ENCODE assay signal across 23 cellular contexts in genomic region chr2:14342313-14342712, GRCh38.
DNase-seq lines count a peak whose midpoint lies in the region; ATAC-seq, FAIRE-seq and TF ChIP-seq lines count a peak whose summit lies in the region.
"Had no signal": no experiment of that assay in that cellular context is flagged by ENCODE, and none has a peak within 500 bp of the region (broad histone marks: within the 10 kb centered on the region; RNA-seq: fewer than 3 reads in every experiment).

No MANE protein-coding gene starts in this region.

- H3K4me2 ChIP-seq in H1 (ENCODE audit: insufficient read depth in 1 of 2, low read depth in 2 of 2, low read length in 2 of 2) (no peak overlapping the region), neuronal stem cell (ENCODE audit: insufficient read depth, low read length, poor library complexity, severe bottlenecking) (no peak overlapping the region)
- H3K4me2 ChIP-seq: BLaER1, GM23338 had no signal

- no peak overlapping the region for H3K4me3 ChIP-seq in H1 (ENCODE audit: extremely low read depth in 1 of 4, insufficient read depth in 2 of 4, low read depth in 3 of 4, low read length in 4 of 4)
- H3K4me3 ChIP-seq in neuronal stem cell (ENCODE audit: low read length in 2 of 2), result peak overlapping the region in 1 of 2 donors; percentile 68
- H3K4me3 ChIP-seq in upper lobe of right lung, result no peak overlapping the region
- H3K4me3 ChIP-seq: BLaER1, GM23338, HAP-1 had no signal

- H3K27me3 Mint-ChIP-seq in immature natural killer cell (ENCODE audit: low read depth in 3 of 3), result peaks cover 0 to 6% (median 0%) of the 10 kb centered on the region in 3 donors
- H3K27me3 Mint-ChIP-seq: B cell; CD4-positive, alpha-beta T cell; CD8-positive, alpha-beta memory T cell had no signal

- H3K79me2 ChIP-seq in H1 (ENCODE audit: control insufficient read depth in 1 of 2, insufficient read depth in 2 of 2, low read length in 2 of 2), result no peaks in the 10 kb centered on the region

- H3K23me2 ChIP-seq in H1 (ENCODE audit: low read depth, low read length), result no peaks in the 10 kb centered on the region; the same call in 1 of the 2 replicates

- no peaks in the 10 kb centered on the region for H3K79me1 ChIP-seq in H1 (ENCODE audit: low read depth, low read length)
- H3K79me1 ChIP-seq in neuronal stem cell (ENCODE audit: low read depth, low read length), result no peaks in the 10 kb centered on the region

- no peaks in the 10 kb centered on the region for H3K36me3 Mint-ChIP-seq in immature natural killer cell
- H3K36me3 Mint-ChIP-seq: CD14-positive monocyte; CD8-positive, alpha-beta memory T cell had no signal

- no peak overlapping the region for H3K9ac ChIP-seq in H1 (replicated peaks in 1 of 4; ENCODE audit: extremely low read depth in 1 of 4, low read depth in 3 of 4, low read length in 3 of 4)
- H3K9ac ChIP-seq in neuronal stem cell (ENCODE audit: low read depth, low read length, poor library complexity), result no peak overlapping the region
- H3K9ac ChIP-seq: BLaER1 had no signal

- H3K9me3 Mint-ChIP-seq in immature natural killer cell, result peaks cover 0 to 23% (median 14%) of the 10 kb centered on the region in 6 donors
- H3K9me3 Mint-ChIP-seq: HFFc6 had no signal

- H4K8ac ChIP-seq in H1 (ENCODE audit: extremely low read depth, insufficient read depth, low read length) (no peak overlapping the region; the same call in 1 of the 2 replicates), neuronal stem cell (ENCODE audit: low read depth, low read length) (no peak overlapping the region)

- H3K27me3 ChIP-seq in H1 (replicated peaks in 1 of 4; ENCODE audit: control insufficient read depth in 3 of 4, extremely low read depth in 1 of 4, insufficient read depth in 3 of 4, low read length in 3 of 4), result no peaks in the 10 kb centered on the region
- no peaks in the 10 kb centered on the region for H3K27me3 ChIP-seq in neuronal stem cell (ENCODE audit: control insufficient read depth in 3 of 3, insufficient read depth in 3 of 3, low read depth in 1 of 3, low read length in 3 of 3)
- no peaks in the 10 kb centered on the region for H3K27me3 ChIP-seq in upper lobe of right lung
- H3K27me3 ChIP-seq: BLaER1 had no signal

- H4K91ac ChIP-seq in H1 (replicated peaks; ENCODE audit: insufficient read length, low read length) (no peak overlapping the region), neuronal stem cell (ENCODE audit: low read depth, low read length, poor library complexity) (no peak overlapping the region)

- no peak overlapping the region for H3K27ac ChIP-seq in H1 (ENCODE audit: low read depth, low read length)
- H3K27ac ChIP-seq in neuronal stem cell (replicated peaks; ENCODE audit: low read length), result no peak overlapping the region
- no peak overlapping the region for H3K27ac ChIP-seq in upper lobe of right lung
- H3K27ac ChIP-seq: 22Rv1, BLaER1 had no signal

- no peak overlapping the region for H2BK5ac ChIP-seq in H1 (ENCODE audit: low read depth, low read length)
- H2BK5ac ChIP-seq in neuronal stem cell (ENCODE audit: low read length), result no peak overlapping the region

- intact Hi-C loops in upper lobe of right lung (cut with DNase I), result no loop called here

- no peak for TF ChIP-seq RAD21 in H1 (IDR thresholded peaks at IDR 0.05 in 1 of 2, conservative IDR thresholded peaks at IDR 0.05 in 1 of 2; ENCODE audit: low read depth in 2 of 2, low read length in 2 of 2)

- H2BK12ac ChIP-seq in H1 (ENCODE audit: low read depth, low read length), result no peak overlapping the region
- no peak overlapping the region for H2BK12ac ChIP-seq in neuronal stem cell (ENCODE audit: low read length)

- H3K4me1 ChIP-seq in H1 (replicated peaks in 1 of 4; ENCODE audit: control insufficient read depth in 3 of 4, insufficient read depth in 4 of 4, low read length in 3 of 4) (no peaks in the 10 kb centered on the region), neuronal stem cell (ENCODE audit: control insufficient read depth in 2 of 2, insufficient read depth in 1 of 2, low read depth in 1 of 2, low read length in 2 of 2) (no peaks in the 10 kb centered on the region), upper lobe of right lung (no peaks in the 10 kb centered on the region)
- H3K4me1 ChIP-seq: BLaER1, HAP-1 had no signal

- H3K36me3 ChIP-seq in H1 (ENCODE audit: control insufficient read depth in 2 of 4, insufficient read depth in 4 of 4, low read length in 3 of 4), result no peaks in the 10 kb centered on the region
- H3K36me3 ChIP-seq in neuronal stem cell (replicated peaks in 1 of 2; ENCODE audit: control insufficient read depth in 2 of 2, insufficient read depth in 2 of 2, low read length in 2 of 2), result no peaks in the 10 kb centered on the region
- no peaks in the 10 kb centered on the region for H3K36me3 ChIP-seq in upper lobe of right lung
- H3K36me3 ChIP-seq: BLaER1, HAP-1 had no signal

- H3K9me3 ChIP-seq in H1 (ENCODE audit: insufficient read depth in 2 of 2, low read depth in 1 of 2, low read length in 1 of 2) (no peaks in the 10 kb centered on the region; a peak in 1 of 4 replicates), neuronal stem cell (replicated peaks in 1 of 2; ENCODE audit: control insufficient read depth in 2 of 2, insufficient read depth in 1 of 2, low read depth in 1 of 2, low read length in 2 of 2) (no peaks in the 10 kb centered on the region), upper lobe of right lung (peaks cover 3% of the 10 kb centered on the region)
- H3K9me3 ChIP-seq: BLaER1, HAP-1 had no signal

- no peak overlapping the region for H2AK5ac ChIP-seq in H1 (ENCODE audit: low read depth, low read length)
- H2AK5ac ChIP-seq in neuronal stem cell (ENCODE audit: low read depth, low read length), result no peak overlapping the region

- WGBS in H1 (ENCODE audit: extremely low coverage in 1 of 2, insufficient coverage in 1 of 2, insufficient read length in 1 of 2, insufficient replicate concordance in 2 of 2, low coverage in 1 of 2, low lambda C conversion rate in 2 of 2, missing lambda C conversion rate in 1 of 2), 2 experiments, result 98% methylated on average over 3 of the region's 3 CpGs; no CpG with 5 or more reads in 1 of the 2 experiments
- no CpG with 5 or more reads among the region's 3 CpGs for WGBS in neuronal stem cell (ENCODE audit: extremely low coverage in 2 of 2, insufficient read length in 2 of 2, insufficient replicate concordance in 1 of 2), 2 donors

- POLR2A ChIA-PET in H1 (lab: Charles Lee; ENCODE audit: partially characterized antibody), result no interaction called here

- H3K14ac ChIP-seq in H1 (ENCODE audit: insufficient read length), result peak overlapping the region; percentile 77
- no peak overlapping the region for H3K14ac ChIP-seq in neuronal stem cell (ENCODE audit: low read length)

- H2BK20ac ChIP-seq in H1 (ENCODE audit: low read length), result no peak overlapping the region

- H2AFZ ChIP-seq in H1 (ENCODE audit: low read length) (no peak overlapping the region; the same call in 1 of the 2 replicates), neuronal stem cell (ENCODE audit: low read length) (no peak overlapping the region)
- H2AFZ ChIP-seq: GM23338 had no signal

- CTCF ChIA-PET in H1 (lab: Charles Lee; ENCODE audit: partially characterized antibody), result no interaction called here

- no peak overlapping the region for H3K23ac ChIP-seq in H1 (ENCODE audit: insufficient read length)
- H3K23ac ChIP-seq in neuronal stem cell (ENCODE audit: low read depth, low read length, poor library complexity), result no peak overlapping the region

- no peaks in the 10 kb centered on the region for H3K4me1 Mint-ChIP-seq in immature natural killer cell
- H3K4me1 Mint-ChIP-seq: B cell; CD14-positive monocyte; CD8-positive, alpha-beta memory T cell; GM23338 had no signal

- H2BK15ac ChIP-seq in H1 (ENCODE audit: low read length) (no peak overlapping the region), neuronal stem cell (ENCODE audit: low read length) (no peak overlapping the region)

- no peak for TF ChIP-seq POLR2A in H1 (IDR thresholded peaks at IDR 0.05; ENCODE audit: control extremely low read depth in 1 of 2, low read depth in 2 of 2, low read length in 2 of 2)

- FAIRE-seq in H1 (lab: Jason Lieb, UNC), result no peak
- FAIRE-seq: A204.1, GM12891, GM18507, H54 had no signal

- DNase-seq in H1 (ENCODE audit: low read depth in 1 of 2, low spot score in 2 of 2) (no peak), neuronal stem cell (ENCODE audit: low spot score) (no peak), upper lobe of right lung (no peak), NCI-H748 (lab: John Stamatoyannopoulos, UW; ENCODE audit: unreplicated experiment) (no peak), immature natural killer cell (no peak)
- no peak for DNase-seq in activated CD8-positive, alpha-beta memory T cell treated with anti-CD3 and anti-CD28 coated beads for 24 hours
- DNase-seq: Calu3; CD4-positive, alpha-beta T cell; CD8-positive, alpha-beta memory T cell; DMS53; DMS79 treated with DMSO at 0.1 percent for 48 hours; GF-D8; HFFc6 had no signal

- H3K4ac ChIP-seq in H1 (replicated peaks; ENCODE audit: insufficient read length, low read depth, low read length) (no peak overlapping the region), neuronal stem cell (ENCODE audit: low read length) (no peak overlapping the region)

- no peak for TF ChIP-seq EP300 in H1 (IDR thresholded peaks at IDR 0.05; ENCODE audit: borderline replicate concordance in 1 of 2, low read depth in 2 of 2, low read length in 2 of 2)

- H4K5ac ChIP-seq in H1 (ENCODE audit: insufficient read length, low read depth, low read length), result no peak overlapping the region

- no peak for TF ChIP-seq CTCF in H1 (IDR thresholded peaks at IDR 0.05; ENCODE audit: control extremely low read depth in 1 of 3, insufficient read depth in 1 of 3, low read depth in 1 of 3, low read length in 3 of 3)
- no peak for TF ChIP-seq CTCF in upper lobe of right lung (IDR thresholded peaks at IDR 0.05)

- no peaks in the 10 kb centered on the region for H4K20me1 ChIP-seq in H1 (replicated peaks in 1 of 2; ENCODE audit: control insufficient read depth in 1 of 2, insufficient read depth in 2 of 2, low read length in 2 of 2)
- H4K20me1 ChIP-seq: BLaER1 had no signal

- peak; percentile 29 for ATAC-seq in upper lobe of right lung
- ATAC-seq: GM23338 had no signal

- H3K18ac ChIP-seq in H1 (ENCODE audit: extremely low read depth, low read length) (no peak overlapping the region), neuronal stem cell (ENCODE audit: low read length) (peak overlapping the region; percentile 63)

- no peak overlapping the region for H3K56ac ChIP-seq in H1 (replicated peaks; ENCODE audit: insufficient read length, low read depth, low read length)

- H2BK120ac ChIP-seq in H1 (replicated peaks; ENCODE audit: low read depth, low read length), result no peak overlapping the region
- H2BK120ac ChIP-seq in neuronal stem cell (ENCODE audit: low read depth, low read length), result no peak overlapping the region

- H3K27ac Mint-ChIP-seq in immature natural killer cell, result no peak overlapping the region
- H3K27ac Mint-ChIP-seq: B cell; CD4-positive, alpha-beta T cell; CD8-positive, alpha-beta memory T cell; GM23338; HFFc6 had no signal

- H3K4me3 Mint-ChIP-seq in immature natural killer cell, result no peak overlapping the region
- H3K4me3 Mint-ChIP-seq: B cell; CD14-positive monocyte; CD4-positive, alpha-beta T cell; CD8-positive, alpha-beta memory T cell; GM23338; HFFc6 had no signal

TF ChIP-seq in H1, 55 proteins besides CTCF, POLR2A, EP300 and RAD21 (continues in another document):
- no peak for TF ChIP-seq PHF8 (conservative IDR thresholded peaks at IDR 0.05; ENCODE audit: low read depth, low read length)
